ENCODE assay signal across 18 cellular contexts in the genomic region with DNA sequence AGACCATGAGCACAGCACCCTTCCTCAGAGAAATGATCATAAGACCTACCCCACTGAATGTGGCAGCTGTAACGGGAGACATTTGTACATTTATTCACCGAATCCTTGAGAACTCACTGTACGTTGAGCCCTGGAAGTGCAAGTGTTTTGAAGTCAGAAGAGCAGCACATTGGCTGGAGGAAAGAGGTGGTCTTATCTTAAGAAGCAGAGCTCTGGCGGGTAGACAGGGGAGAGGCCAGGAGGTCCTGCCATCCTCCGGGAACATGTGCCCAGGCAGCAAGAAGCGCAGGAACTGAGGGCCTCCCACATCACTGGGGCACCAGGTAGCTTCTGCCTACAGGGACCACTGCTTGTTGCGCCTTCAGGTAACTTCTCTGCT.
DNase-seq lines count a peak whose midpoint lies in the region; ATAC-seq, FAIRE-seq and TF ChIP-seq lines count a peak whose summit lies in the region.
"Had no signal": no experiment of that assay in that cellular context is flagged by ENCODE, and none has a peak within 500 bp of the region (broad histone marks: within the 10 kb centered on the region; RNA-seq: fewer than 3 reads in every experiment).

No MANE protein-coding gene starts in this region.

- H3K27ac ChIP-seq in endodermal cell (ENCODE audit: low read depth, low read length) (no peak overlapping the region), small intestine (ENCODE audit: low read depth in 1 of 2, low read length in 1 of 2) (no peak overlapping the region), transverse colon (no peak overlapping the region)
- H3K27ac ChIP-seq: ascending aorta, left ventricle myocardium inferior had no signal

- H3K9ac ChIP-seq in endodermal cell (ENCODE audit: extremely low read depth, low read length, poor library complexity, severe bottlenecking), result no peak overlapping the region

- 83 to 85% methylated on average over 7 of the region's 7 CpGs for WGBS in endodermal cell (ENCODE audit: insufficient coverage in 1 of 2, insufficient read length in 1 of 2), 2 experiments
- WGBS in small intestine, 3 donors, result 80 to 86% (median 83%) methylated on average over 7 of the region's 7 CpGs
- WGBS in transverse colon (ENCODE audit: low coverage in 1 of 2), 2 donors, result 76 to 87% methylated on average over 7 of the region's 7 CpGs

- TF ChIP-seq POLR2A in transverse colon (IDR thresholded peaks at IDR 0.05), result no peak

- no peak overlapping the region for H3K4me3 Mint-ChIP-seq in activated CD4-positive, alpha-beta memory T cell treated with anti-CD3 and anti-CD28 coated beads for 36 hours
- no peak overlapping the region for H3K4me3 Mint-ChIP-seq in activated CD4-positive, alpha-beta memory T cell treated with anti-CD3 and anti-CD28 coated beads, Interleukin-2, amount 10 ng/mL, durations not matched to agents 7 days and 5 days
- H3K4me3 Mint-ChIP-seq in endodermal cell, result no peak overlapping the region
- H3K4me3 Mint-ChIP-seq in stimulated activated effector memory CD8-positive, alpha-beta T cell treated with anti-CD3 and anti-CD28 coated beads, Interleukin-12 subunit alpha, Interleukin-12 subunit beta, amount 100 ng/mL, for 72 hours, result no peak overlapping the region
- H3K4me3 Mint-ChIP-seq: activated CD4-positive, alpha-beta T cell treated with anti-CD3 and anti-CD28 coated beads, Interleukin-2, amount 10 ng/mL, durations not matched to agents 7 days and 5 days; CD4-positive, alpha-beta memory T cell; central memory CD8-positive, alpha-beta T cell had no signal

- CTCF ChIA-PET in activated CD4-positive, alpha-beta memory T cell treated with anti-CD3 and anti-CD28 coated beads for 36 hours (lab: Charles Lee), result no interaction called here
- CTCF ChIA-PET in activated CD4-positive, alpha-beta memory T cell treated with anti-CD3 and anti-CD28 coated beads, Interleukin-2, amount 10 ng/mL, durations not matched to agents 7 days and 5 days (lab: Charles Lee), result interaction anchor here (0.8 kb wide), 1 partner anchor 55 kb away, joined by 3 read pairs; no protein-coding TSS in a partner anchor

- H3K4me3 ChIP-seq in endodermal cell (ENCODE audit: low read length), result no peak overlapping the region
- no peak overlapping the region for H3K4me3 ChIP-seq in small intestine (ENCODE audit: low read depth in 1 of 2, low read length in 2 of 2)
- no peak overlapping the region for H3K4me3 ChIP-seq in transverse colon
- H3K4me3 ChIP-seq: ascending aorta, left ventricle myocardium inferior had no signal

- FAIRE-seq in small intestine (lab: Jason Lieb, UNC), result no peak
- FAIRE-seq: HTR-8/SVneo had no signal

- H3K36me3 Mint-ChIP-seq in activated CD4-positive, alpha-beta memory T cell treated with anti-CD3 and anti-CD28 coated beads for 36 hours, result peaks cover 4% of the 10 kb centered on the region
- no peaks in the 10 kb centered on the region for H3K36me3 Mint-ChIP-seq in activated CD4-positive, alpha-beta memory T cell treated with anti-CD3 and anti-CD28 coated beads, Interleukin-2, amount 10 ng/mL, durations not matched to agents 7 days and 5 days (ENCODE audit: low read depth)
- no peaks in the 10 kb centered on the region for H3K36me3 Mint-ChIP-seq in endodermal cell (ENCODE audit: low read depth)
- no peaks in the 10 kb centered on the region for H3K36me3 Mint-ChIP-seq in stimulated activated effector memory CD8-positive, alpha-beta T cell treated with anti-CD3 and anti-CD28 coated beads, Interleukin-12 subunit alpha, Interleukin-12 subunit beta, amount 100 ng/mL, for 72 hours
- H3K36me3 Mint-ChIP-seq: CD4-positive, alpha-beta memory T cell had no signal

- intact Hi-C loops in activated CD4-positive, alpha-beta memory T cell treated with anti-CD3 and anti-CD28 coated beads for 36 hours (cut with micrococcal nuclease), result no loop called here
- intact Hi-C loops in transverse colon (cut with DNase I; ENCODE audit: low total_unique reads), result no loop called here

- no peaks in the 10 kb centered on the region for H3K36me3 ChIP-seq in endodermal cell (ENCODE audit: control insufficient read depth, insufficient read depth, low read length)
- H3K36me3 ChIP-seq in small intestine (ENCODE audit: control insufficient read depth in 2 of 2, insufficient read depth in 2 of 2, low read length in 2 of 2), result no peaks in the 10 kb centered on the region
- no peaks in the 10 kb centered on the region for H3K36me3 ChIP-seq in transverse colon
- H3K36me3 ChIP-seq: ascending aorta, left ventricle myocardium inferior had no signal

- no peaks in the 10 kb centered on the region for H3K9me3 ChIP-seq in endodermal cell (ENCODE audit: control insufficient read depth, low read length)
- H3K9me3 ChIP-seq in small intestine (ENCODE audit: control insufficient read depth, low read depth), result no peaks in the 10 kb centered on the region
- H3K9me3 ChIP-seq in transverse colon, result no peaks in the 10 kb centered on the region
- H3K9me3 ChIP-seq: ascending aorta, left ventricle myocardium inferior had no signal

- H3K27me3 ChIP-seq in endodermal cell (ENCODE audit: control insufficient read depth, insufficient read depth, low read length, poor library complexity, severe bottlenecking) (peaks cover 32% of the 10 kb centered on the region), small intestine (ENCODE audit: control insufficient read depth in 2 of 2, insufficient read depth in 2 of 2, low read length in 2 of 2) (peaks cover 0 to 5% of the 10 kb centered on the region in 2 donors), transverse colon (peaks cover 21% of the 10 kb centered on the region)
- H3K27me3 ChIP-seq: ascending aorta had no signal

- H3K27ac Mint-ChIP-seq in activated CD4-positive, alpha-beta memory T cell treated with anti-CD3 and anti-CD28 coated beads for 36 hours, result no peak overlapping the region
- no peak overlapping the region for H3K27ac Mint-ChIP-seq in activated CD4-positive, alpha-beta memory T cell treated with anti-CD3 and anti-CD28 coated beads, Interleukin-2, amount 10 ng/mL, durations not matched to agents 7 days and 5 days
- H3K27ac Mint-ChIP-seq in endodermal cell, result no peak overlapping the region
- no peak overlapping the region for H3K27ac Mint-ChIP-seq in stimulated activated effector memory CD8-positive, alpha-beta T cell treated with anti-CD3 and anti-CD28 coated beads, Interleukin-12 subunit alpha, Interleukin-12 subunit beta, amount 100 ng/mL, for 72 hours
- H3K27ac Mint-ChIP-seq: activated CD4-positive, alpha-beta T cell treated with anti-CD3 and anti-CD28 coated beads, Interleukin-2, amount 10 ng/mL, durations not matched to agents 7 days and 5 days; CD4-positive, alpha-beta memory T cell had no signal

- H3K27me3 Mint-ChIP-seq in activated CD4-positive, alpha-beta memory T cell treated with anti-CD3 and anti-CD28 coated beads for 36 hours, result no peaks in the 10 kb centered on the region
- H3K27me3 Mint-ChIP-seq in activated CD4-positive, alpha-beta memory T cell treated with anti-CD3 and anti-CD28 coated beads, Interleukin-2, amount 10 ng/mL, durations not matched to agents 7 days and 5 days, result no peaks in the 10 kb centered on the region
- no peaks in the 10 kb centered on the region for H3K27me3 Mint-ChIP-seq in endodermal cell (ENCODE audit: insufficient read depth)
- H3K27me3 Mint-ChIP-seq: activated CD4-positive, alpha-beta T cell treated with anti-CD3 and anti-CD28 coated beads, Interleukin-2, amount 10 ng/mL, durations not matched to agents 7 days and 5 days; CD4-positive, alpha-beta memory T cell; central memory CD8-positive, alpha-beta T cell had no signal

- TF ChIP-seq EP300 in transverse colon (IDR thresholded peaks at IDR 0.05; ENCODE audit: low read depth), result no peak

- in situ Hi-C loops in transverse colon (cut with MboI; ENCODE audit: low pct_ligation_motif_present in 1 of 4, low pct_unique_long_range_greater_than_20kb in 1 of 4, low sequenced_read_pairs in 3 of 4), result no loop called here

- H3K9me3 Mint-ChIP-seq in activated CD4-positive, alpha-beta memory T cell treated with anti-CD3 and anti-CD28 coated beads for 36 hours, result no peaks in the 10 kb centered on the region
- H3K9me3 Mint-ChIP-seq in activated CD4-positive, alpha-beta memory T cell treated with anti-CD3 and anti-CD28 coated beads, Interleukin-2, amount 10 ng/mL, durations not matched to agents 7 days and 5 days, result peaks cover 6% of the 10 kb centered on the region
- H3K9me3 Mint-ChIP-seq in endodermal cell, result peaks cover 6% of the 10 kb centered on the region
- no peaks in the 10 kb centered on the region for H3K9me3 Mint-ChIP-seq in stimulated activated effector memory CD8-positive, alpha-beta T cell treated with anti-CD3 and anti-CD28 coated beads, Interleukin-12 subunit alpha, Interleukin-12 subunit beta, amount 100 ng/mL, for 72 hours
- H3K9me3 Mint-ChIP-seq: central memory CD8-positive, alpha-beta T cell had no signal

- no peaks in the 10 kb centered on the region for H3K4me1 Mint-ChIP-seq in activated CD4-positive, alpha-beta memory T cell treated with anti-CD3 and anti-CD28 coated beads for 36 hours (ENCODE audit: low read depth)
- H3K4me1 Mint-ChIP-seq in activated CD4-positive, alpha-beta memory T cell treated with anti-CD3 and anti-CD28 coated beads, Interleukin-2, amount 10 ng/mL, durations not matched to agents 7 days and 5 days, result peaks cover 7% of the 10 kb centered on the region
- no peaks in the 10 kb centered on the region for H3K4me1 Mint-ChIP-seq in endodermal cell
- H3K4me1 Mint-ChIP-seq in stimulated activated effector memory CD8-positive, alpha-beta T cell treated with anti-CD3 and anti-CD28 coated beads, Interleukin-12 subunit alpha, Interleukin-12 subunit beta, amount 100 ng/mL, for 72 hours, result peaks cover 14% of the 10 kb centered on the region
- H3K4me1 Mint-ChIP-seq: central memory CD8-positive, alpha-beta T cell had no signal

- ATAC-seq in stimulated activated effector memory CD8-positive, alpha-beta T cell treated with anti-CD3 and anti-CD28 coated beads, Interleukin-12 subunit alpha, Interleukin-12 subunit beta, amount 100 ng/mL, for 72 hours, result no peak

- H3K4me1 ChIP-seq in endodermal cell (ENCODE audit: control insufficient read depth, insufficient read depth, low read length) (no peaks in the 10 kb centered on the region), small intestine (ENCODE audit: control insufficient read depth in 2 of 2, insufficient read depth in 1 of 2, low read depth in 1 of 2, low read length in 1 of 2) (no peaks in the 10 kb centered on the region), transverse colon (no peaks in the 10 kb centered on the region)
- H3K4me1 ChIP-seq: ascending aorta had no signal

- no peak for TF ChIP-seq CTCF in endodermal cell (conservative IDR thresholded peaks at IDR 0.05)
- no peak for TF ChIP-seq CTCF in transverse colon (IDR thresholded peaks at IDR 0.05)

- POLR2A ChIA-PET in activated CD4-positive, alpha-beta memory T cell treated with anti-CD3 and anti-CD28 coated beads for 36 hours (lab: Charles Lee), result no interaction called here
- POLR2A ChIA-PET in activated CD4-positive, alpha-beta memory T cell treated with anti-CD3 and anti-CD28 coated beads, Interleukin-2, amount 10 ng/mL, durations not matched to agents 7 days and 5 days (lab: Charles Lee), result no interaction called here

- DNase-seq in activated CD4-positive, alpha-beta memory T cell treated with anti-CD3 and anti-CD28 coated beads for 36 hours, result peak; percentile 9
- no peak for DNase-seq in activated CD4-positive, alpha-beta memory T cell treated with anti-CD3 and anti-CD28 coated beads, Interleukin-2, amount 10 ng/mL, durations not matched to agents 7 days and 5 days
- DNase-seq in HT1080 (ENCODE audit: low read depth) (peak; percentile 11), endodermal cell (peak; percentile 55), small intestine (peak; percentile 10), mucosa of gallbladder (ENCODE audit: low spot score) (no peak), transverse colon (no peak)
- DNase-seq in stimulated activated effector memory CD8-positive, alpha-beta T cell treated with anti-CD3 and anti-CD28 coated beads, Interleukin-12 subunit alpha, Interleukin-12 subunit beta, amount 100 ng/mL, for 72 hours (ENCODE audit: low spot score in 2 of 2), result no peak
- DNase-seq: activated CD4-positive, alpha-beta T cell treated with anti-CD3 and anti-CD28 coated beads, Interleukin-2, amount 10 ng/mL, durations not matched to agents 7 days and 5 days; activated naive CD4-positive, alpha-beta T cell treated with anti-CD3 and anti-CD28 coated beads, Interleukin-2, amount 50 U/mL, for 16 hours; CD4-positive, alpha-beta memory T cell; DMS79 treated with DMSO at 0.1 percent for 48 hours; effector CD4-positive, alpha-beta T cell; left ventricle myocardium inferior; NCI-H1436 treated with DMSO at 0.1 percent for 48 hours had no signal

Comparison
In these comparisons a context has a peak if more than half of its experiments do, and no peak if none do; other contexts are left out.
1. DNase-seq: peak in activated CD4-positive, alpha-beta memory T cell treated with anti-CD3 and anti-CD28 coated beads for 36 hours (single experiment), HT1080 (single experiment), endodermal cell (single experiment) and small intestine (single experiment); none in activated CD4-positive, alpha-beta memory T cell treated with anti-CD3 and anti-CD28 coated beads, Interleukin-2, amount 10 ng/mL, durations not matched to agents 7 days and 5 days (single experiment), stimulated activated effector memory CD8-positive, alpha-beta T cell treated with anti-CD3 and anti-CD28 coated beads, Interleukin-12 subunit alpha, Interleukin-12 subunit beta, amount 100 ng/mL, for 72 hours (0 of 2), mucosa of gallbladder (single experiment) and transverse colon (single experiment).